In the genomic region with DNA sequence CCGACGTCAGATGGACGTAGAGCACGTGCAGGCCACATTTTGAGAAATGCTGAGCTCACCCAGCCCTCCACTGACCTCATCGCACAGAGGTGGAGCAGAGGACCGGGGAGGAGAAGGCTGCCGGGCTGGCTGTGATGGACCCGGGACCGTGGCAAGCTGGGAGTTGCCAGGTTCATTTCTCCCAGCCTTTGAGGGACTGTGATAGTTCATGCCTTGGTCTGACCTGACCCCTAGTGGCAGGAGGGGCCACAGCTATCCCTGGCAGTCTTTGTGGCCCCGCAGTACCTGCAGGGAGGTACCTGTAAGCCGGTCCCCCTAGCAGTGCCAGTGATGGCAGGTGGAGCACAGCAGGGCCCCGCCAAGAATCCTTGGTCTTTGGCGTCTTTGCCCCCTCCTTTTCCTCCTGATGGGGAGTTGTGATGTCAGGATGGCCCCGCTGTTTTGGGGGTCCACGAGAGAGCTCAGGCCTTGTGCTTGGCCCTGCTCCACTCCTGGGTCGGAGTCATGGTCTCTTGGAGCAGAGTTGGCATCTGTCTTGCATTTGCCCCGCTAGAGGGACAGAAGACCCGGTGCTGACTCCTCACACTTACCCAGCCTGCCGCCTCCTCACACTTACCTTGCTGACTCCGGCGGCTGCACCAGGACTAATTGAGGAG, we compare ENCODE assay signal across 8 cellular contexts. TPM values are rescaled to one million over a fixed set of nuclear protein-coding genes. Genes with fewer than 3 reads are reported as not detected.
A peak's percentile ranks its signal among the peaks of the same experiment; 100 is the strongest.
DNase-seq lines count a peak whose midpoint lies in the region; ATAC-seq, FAIRE-seq and TF ChIP-seq lines count a peak whose summit lies in the region.

No MANE protein-coding gene starts in this region.

- intact Hi-C loops in mucosa of descending colon (cut with DNase I, micrococcal nuclease) = loop anchor here (5.0 to 10.0 kb wide), 3 partner anchors 166 to 188 kb away; no protein-coding TSS in a partner anchor

- FAIRE-seq in GM12891 (lab: Jason Lieb, UNC) = peak; percentile 94

- peak; percentile 68 for DNase-seq in 8988T
- peak; percentile 81 for DNase-seq in GM12891 (ENCODE audit: insufficient read length, low spot score)
- peak; percentile 8 for DNase-seq in NCI-H526 treated with DMSO at 0.1 percent for 48 hours (lab: John Stamatoyannopoulos, UW)
- peak; percentile 80 for DNase-seq in activated CD8-positive, alpha-beta memory T cell treated with anti-CD3 and anti-CD28 coated beads for 24 hours
- peak; percentile 63 for DNase-seq in epidermal melanocyte (ENCODE audit: insufficient read length, low spot score)
- DNase-seq in mucosa of descending colon = peak in 2 of 3 donors; percentile 73 to 78
- peak; percentile 32 to 37 for DNase-seq in stimulated activated CD8-positive, alpha-beta memory T cell treated with anti-CD3 and anti-CD28 coated beads, Interleukin-7, amount 100 ng/mL, for 4 hours (ENCODE audit: low read depth in 2 of 2)
- no peak for DNase-seq in dedifferentiated amniotic fluid mesenchymal stem cell (ENCODE audit: extremely low spot score)

- H3K4me3 ChIP-seq in mucosa of descending colon = no peak overlapping the region

- H3K36me3 ChIP-seq in mucosa of descending colon (ENCODE audit: low read depth) = no peaks in the 10 kb centered on the region

- ATAC-seq in mucosa of descending colon = peak; percentile 78

- H3K4me1 ChIP-seq in mucosa of descending colon (ENCODE audit: low read depth) = peaks cover 4% of the 10 kb centered on the region

- TF ChIP-seq POLR2A in GM12891 (IDR thresholded peaks at IDR 0.05; ENCODE audit: low read depth, low read length) = no peak

- no peaks in the 10 kb centered on the region for H3K9me3 ChIP-seq in mucosa of descending colon

- peak; percentile 52 for TF ChIP-seq CTCF in mucosa of descending colon (IDR thresholded peaks at IDR 0.05)

TF ChIP-seq in GM12891, 5 proteins besides CTCF, POLR2A, EP300 and RAD21:
- TF ChIP-seq TAF1 (IDR thresholded peaks at IDR 0.05; ENCODE audit: low read depth, low read length) (no peak), SPI1 (IDR thresholded peaks at IDR 0.05; ENCODE audit: low read depth, low read length) (no peak), POLR2AphosphoS5 (IDR thresholded peaks at IDR 0.05; ENCODE audit: low read depth, low read length) (no peak), POU2F2 (IDR thresholded peaks at IDR 0.05; ENCODE audit: low read depth, low read length) (no peak), PAX5 (IDR thresholded peaks at IDR 0.05; ENCODE audit: insufficient read depth, low read length, severe bottlenecking) (no peak)

RNA-seq across cellular contexts. Expression of a gene that starts 50.4 kb away (rescaled TPM):
- not detected for polyA plus RNA-seq in GM12891 (2012; ENCODE audit: low read depth, missing spikeins)
- not detected for total RNA-seq in mucosa of descending colon
